39 cellular contexts compared by ENCODE assay signal in the genomic region with DNA sequence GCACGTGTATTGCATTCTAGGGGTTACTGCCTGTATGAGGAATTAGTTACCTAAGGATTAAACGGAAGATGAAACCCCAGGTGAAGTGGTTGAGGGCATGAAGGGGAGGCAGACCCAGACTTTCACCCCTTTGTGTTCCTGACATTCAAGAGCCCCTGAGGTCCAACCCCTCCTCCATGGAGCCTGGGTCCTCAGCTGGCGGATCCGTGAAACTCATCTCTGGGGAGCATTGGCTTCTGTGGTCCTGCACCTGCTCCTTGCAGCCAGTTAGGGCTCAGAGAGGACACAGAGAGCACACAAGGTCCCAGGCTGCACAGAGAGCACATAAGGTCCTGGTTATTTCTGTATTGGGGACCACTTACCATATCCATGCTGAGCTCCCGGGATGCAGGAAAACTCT. TPM values are rescaled to one million over a fixed set of nuclear protein-coding genes. Genes with fewer than 3 reads are reported as not detected.
"Had no signal": no experiment of that assay in that cellular context is flagged by ENCODE, and none has a peak within 500 bp of the region (broad histone marks: within the 10 kb centered on the region; RNA-seq: fewer than 3 reads in every experiment).

No MANE protein-coding gene starts in this region.

- H3K36me3 Mint-ChIP-seq: activated CD4-positive, alpha-beta memory T cell treated with anti-CD3 and anti-CD28 coated beads for 36 hours; activated naive CD8-positive, alpha-beta T cell treated with anti-CD3 and anti-CD28 coated beads for 36 hours had no signal

- H3K36me3 ChIP-seq: adrenal gland, brain microvascular endothelial cell, breast epithelium, WERI-Rb-1 had no signal

- H3K27ac Mint-ChIP-seq: activated CD4-positive, alpha-beta memory T cell treated with anti-CD3 and anti-CD28 coated beads for 36 hours; activated CD4-positive, alpha-beta T cell treated with anti-CD3 and anti-CD28 coated beads for 36 hours; activated CD4-positive, alpha-beta T cell treated with anti-CD3 and anti-CD28 coated beads, Interleukin-2, amount 10 ng/mL, durations not matched to agents 24 days and 14 days; activated CD8-positive, alpha-beta T cell treated with anti-CD3 and anti-CD28 coated beads for 36 hours; activated naive CD4-positive, alpha-beta T cell treated with anti-CD3 and anti-CD28 coated beads for 36 hours; activated naive CD4-positive, alpha-beta T cell treated with anti-CD3 and anti-CD28 coated beads, Interleukin-2, amount 50 U/mL, for 72 hours; activated naive CD8-positive, alpha-beta T cell treated with anti-CD3 and anti-CD28 coated beads for 36 hours; activated T-cell treated with anti-CD3 and anti-CD28 coated beads, Interleukin-2, amount 50 U/mL, for 72 hours; activated T-helper 1 cell treated with anti-CD3 and anti-CD28 coated beads, Interleukin-12 subunit alpha, Interleukin-12 subunit beta, Interleukin-2, Interleukin-4 antibody, amounts not matched to agents 30 ng/mL and 10 ng/mL and 1 ng/mL, durations not matched to agents 14 hours and 24 hours and 36 hours; activated T-helper 17 cell treated with anti-CD3 and anti-CD28 coated beads, Interleukin-2, amount 50 U/mL, for 72 hours; T-helper 1 cell treated with Interleukin-12 subunit alpha and Interleukin-12 subunit beta and Interleukin-4 antibody, amounts not matched to agents 30 μg/mL and 1 μg/mL, for 36 hours; T-helper 2 cell treated with Interferon-gamma antibody and Interleukin-4, amounts not matched to agents 5 μg/mL and 100 μg/mL, for 36 hours; WTC11 had no signal

- H3K4me1 Mint-ChIP-seq: activated CD4-positive, alpha-beta T cell treated with anti-CD3 and anti-CD28 coated beads for 36 hours; activated CD4-positive, alpha-beta T cell treated with anti-CD3 and anti-CD28 coated beads, Interleukin-2, amount 10 ng/mL, durations not matched to agents 24 days and 14 days; activated naive CD8-positive, alpha-beta T cell treated with anti-CD3 and anti-CD28 coated beads for 36 hours; activated T-helper 17 cell treated with anti-CD3 and anti-CD28 coated beads, Interleukin-2, amount 50 U/mL, for 72 hours; WTC11 had no signal

- H3K27ac ChIP-seq: adrenal gland, body of pancreas, brain microvascular endothelial cell, breast epithelium, WERI-Rb-1 had no signal

- H3K4me3 ChIP-seq: adrenal gland, body of pancreas, breast epithelium had no signal

- DNase-seq: activated CD4-positive, alpha-beta memory T cell treated with anti-CD3 and anti-CD28 coated beads for 36 hours; activated CD4-positive, alpha-beta T cell treated with anti-CD3 and anti-CD28 coated beads for 1 hour; activated CD4-positive, alpha-beta T cell treated with anti-CD3 and anti-CD28 coated beads for 36 hours; activated CD4-positive, alpha-beta T cell treated with anti-CD3 and anti-CD28 coated beads, Interleukin-2, amount 10 ng/mL, durations not matched to agents 24 days and 14 days; activated CD4-positive, alpha-beta T cell treated with anti-CD3 and anti-CD28 coated beads, Interleukin-2, amount 50 U/mL, for 1 hour; activated CD4-positive, alpha-beta T cell treated with anti-CD3 and anti-CD28 coated beads, Interleukin-2, amount 50 U/mL, for 4 hours; activated CD4-positive, CD25-positive, alpha-beta regulatory T cell; activated CD8-positive, alpha-beta memory T cell treated with anti-CD3 and anti-CD28 coated beads, Interleukin-2, amount 50 U/mL, for 4 hours; activated CD8-positive, alpha-beta T cell treated with anti-CD3 and anti-CD28 coated beads for 36 hours; activated effector memory CD4-positive, alpha-beta T cell treated with anti-CD3 and anti-CD28 coated beads, Interleukin-2, amount 50 U/mL, for 16 hours; activated gamma-delta T cell treated with Interleukin-2 at 50 U/mL for 16 hours; activated naive CD4-positive, alpha-beta T cell; activated naive CD4-positive, alpha-beta T cell treated with anti-CD3 and anti-CD28 coated beads for 36 hours; activated naive CD4-positive, alpha-beta T cell treated with anti-CD3 and anti-CD28 coated beads, Interleukin-2, amount 50 U/mL, for 16 hours; activated naive CD8-positive, alpha-beta T cell treated with anti-CD3 and anti-CD28 coated beads for 36 hours; activated T-cell treated with anti-CD3 and anti-CD28 coated beads for 4 hours; activated T-cell treated with anti-CD3 and anti-CD28 coated beads, Interleukin-2, amount 50 U/mL, for 1 hour; activated T-cell treated with anti-CD3 and anti-CD28 coated beads, Interleukin-2, amount 50 U/mL, for 4 hours; activated T-cell treated with anti-CD3 and anti-CD28 coated beads, Interleukin-2, amount 50 U/mL, for 72 hours; adrenal gland; amniotic stem cell; aorta; body of pancreas; brain microvascular endothelial cell; central memory CD4-positive, alpha-beta T cell; T-helper 1 cell; T-helper 2 cell; T-helper 9 cell; WERI-Rb-1 had no signal

- H3K9me3 ChIP-seq: adrenal gland, body of pancreas had no signal

- H3K4me1 ChIP-seq: adrenal gland, body of pancreas, breast epithelium had no signal

- H3K4me3 Mint-ChIP-seq: activated CD4-positive, alpha-beta memory T cell treated with anti-CD3 and anti-CD28 coated beads for 36 hours; activated CD4-positive, alpha-beta T cell treated with anti-CD3 and anti-CD28 coated beads for 36 hours; activated CD4-positive, alpha-beta T cell treated with anti-CD3 and anti-CD28 coated beads, Interleukin-2, amount 10 ng/mL, durations not matched to agents 24 days and 14 days; activated CD8-positive, alpha-beta T cell treated with anti-CD3 and anti-CD28 coated beads for 36 hours; activated naive CD4-positive, alpha-beta T cell treated with anti-CD3 and anti-CD28 coated beads for 36 hours; activated naive CD8-positive, alpha-beta T cell treated with anti-CD3 and anti-CD28 coated beads for 36 hours; activated T-cell treated with anti-CD3 and anti-CD28 coated beads, Interleukin-2, amount 50 U/mL, for 4 hours; activated T-cell treated with anti-CD3 and anti-CD28 coated beads, Interleukin-2, amount 50 U/mL, for 72 hours; activated T-helper 1 cell treated with anti-CD3 and anti-CD28 coated beads, Interleukin-12 subunit alpha, Interleukin-12 subunit beta, Interleukin-2, Interleukin-4 antibody, amounts not matched to agents 30 ng/mL and 10 ng/mL and 1 ng/mL, durations not matched to agents 14 hours and 24 hours and 36 hours; activated T-helper 17 cell treated with anti-CD3 and anti-CD28 coated beads, Interleukin-2, amount 50 U/mL, for 72 hours; T-helper 1 cell treated with Interleukin-12 subunit alpha and Interleukin-12 subunit beta and Interleukin-4 antibody, amounts not matched to agents 30 μg/mL and 1 μg/mL, for 36 hours; T-helper 2 cell treated with Interferon-gamma antibody and Interleukin-4, amounts not matched to agents 5 μg/mL and 100 μg/mL, for 36 hours; WTC11 had no signal

- H3K9me3 Mint-ChIP-seq: activated T-helper 1 cell treated with anti-CD3 and anti-CD28 coated beads, Interleukin-12 subunit alpha, Interleukin-12 subunit beta, Interleukin-2, Interleukin-4 antibody, amounts not matched to agents 30 ng/mL and 10 ng/mL and 1 ng/mL, durations not matched to agents 14 hours and 24 hours and 36 hours; T-helper 1 cell treated with Interleukin-12 subunit alpha and Interleukin-12 subunit beta and Interleukin-4 antibody, amounts not matched to agents 30 μg/mL and 1 μg/mL, for 36 hours; T-helper 2 cell treated with Interferon-gamma antibody and Interleukin-4, amounts not matched to agents 5 μg/mL and 100 μg/mL, for 36 hours had no signal

- ATAC-seq: activated CD4-positive, alpha-beta T cell treated with anti-CD3 and anti-CD28 coated beads for 36 hours; activated CD4-positive, CD25-positive, alpha-beta regulatory T cell treated with anti-CD3 and anti-CD28 coated beads, Interleukin-2, amount 50 U/mL, for 24 hours; activated CD8-positive, alpha-beta T cell treated with anti-CD3 and anti-CD28 coated beads for 36 hours; activated naive CD4-positive, alpha-beta T cell treated with anti-CD3 and anti-CD28 coated beads, Interleukin-2, amount 50 U/mL, for 72 hours; activated T-cell treated with anti-CD3 and anti-CD28 coated beads, Interleukin-2, amount 50 U/mL, for 4 hours; activated T-cell treated with anti-CD3 and anti-CD28 coated beads, Interleukin-2, amount 50 U/mL, for 72 hours; activated T-helper 17 cell treated with anti-CD3 and anti-CD28 coated beads, Interleukin-2, amount 50 U/mL, for 72 hours; body of pancreas; WTC11 had no signal

- H3K27me3 ChIP-seq: adrenal gland, body of pancreas, brain microvascular endothelial cell had no signal

RNA-seq across cellular contexts. Expression of a gene that starts 7.0 kb away (rescaled TPM):
- total RNA-seq: activated CD4-positive, alpha-beta memory T cell treated with anti-CD3 and anti-CD28 coated beads for 36 hours; activated CD4-positive, alpha-beta T cell treated with anti-CD3 and anti-CD28 coated beads for 36 hours; activated CD4-positive, alpha-beta T cell treated with anti-CD3 and anti-CD28 coated beads, Interleukin-2, amount 10 ng/mL, durations not matched to agents 24 days and 14 days; activated CD8-positive, alpha-beta memory T cell treated with anti-CD3 and anti-CD28 coated beads for 36 hours; activated CD8-positive, alpha-beta T cell treated with anti-CD3 and anti-CD28 coated beads for 36 hours; activated naive CD4-positive, alpha-beta T cell treated with anti-CD3 and anti-CD28 coated beads for 36 hours; activated naive CD4-positive, alpha-beta T cell treated with anti-CD3 and anti-CD28 coated beads, Interleukin-2, amount 50 U/mL, for 72 hours; activated naive CD8-positive, alpha-beta T cell treated with anti-CD3 and anti-CD28 coated beads for 36 hours; activated T-cell treated with anti-CD3 and anti-CD28 coated beads, Interleukin-2, amount 50 U/mL, for 4 hours; activated T-cell treated with anti-CD3 and anti-CD28 coated beads, Interleukin-2, amount 50 U/mL, for 72 hours; activated T-helper 1 cell treated with anti-CD3 and anti-CD28 coated beads, Interleukin-12 subunit alpha, Interleukin-12 subunit beta, Interleukin-2, Interleukin-4 antibody, amounts not matched to agents 30 ng/mL and 10 ng/mL and 1 ng/mL, durations not matched to agents 14 hours and 24 hours and 36 hours; activated T-helper 17 cell treated with anti-CD3 and anti-CD28 coated beads, Interleukin-2, amount 50 U/mL, for 72 hours; astrocyte; WTC11 had no signal

RNA-seq across cellular contexts. Expression of a gene that starts 12.8 kb away (rescaled TPM):
- total RNA-seq: activated CD4-positive, alpha-beta memory T cell treated with anti-CD3 and anti-CD28 coated beads for 36 hours; activated CD4-positive, alpha-beta T cell treated with anti-CD3 and anti-CD28 coated beads for 36 hours; activated CD4-positive, alpha-beta T cell treated with anti-CD3 and anti-CD28 coated beads, Interleukin-2, amount 10 ng/mL, durations not matched to agents 24 days and 14 days; activated CD8-positive, alpha-beta memory T cell treated with anti-CD3 and anti-CD28 coated beads for 36 hours; activated CD8-positive, alpha-beta T cell treated with anti-CD3 and anti-CD28 coated beads for 36 hours; activated naive CD4-positive, alpha-beta T cell treated with anti-CD3 and anti-CD28 coated beads for 36 hours; activated naive CD4-positive, alpha-beta T cell treated with anti-CD3 and anti-CD28 coated beads, Interleukin-2, amount 50 U/mL, for 72 hours; activated naive CD8-positive, alpha-beta T cell treated with anti-CD3 and anti-CD28 coated beads for 36 hours; activated T-cell treated with anti-CD3 and anti-CD28 coated beads, Interleukin-2, amount 50 U/mL, for 4 hours; activated T-cell treated with anti-CD3 and anti-CD28 coated beads, Interleukin-2, amount 50 U/mL, for 72 hours; activated T-helper 1 cell treated with anti-CD3 and anti-CD28 coated beads, Interleukin-12 subunit alpha, Interleukin-12 subunit beta, Interleukin-2, Interleukin-4 antibody, amounts not matched to agents 30 ng/mL and 10 ng/mL and 1 ng/mL, durations not matched to agents 14 hours and 24 hours and 36 hours; activated T-helper 17 cell treated with anti-CD3 and anti-CD28 coated beads, Interleukin-2, amount 50 U/mL, for 72 hours; astrocyte; WTC11 had no signal

RNA-seq across cellular contexts. Expression of a gene that starts 43.9 kb away (rescaled TPM):
- total RNA-seq: activated CD4-positive, alpha-beta memory T cell treated with anti-CD3 and anti-CD28 coated beads for 36 hours; activated CD4-positive, alpha-beta T cell treated with anti-CD3 and anti-CD28 coated beads for 36 hours; activated T-helper 1 cell treated with anti-CD3 and anti-CD28 coated beads, Interleukin-12 subunit alpha, Interleukin-12 subunit beta, Interleukin-2, Interleukin-4 antibody, amounts not matched to agents 30 ng/mL and 10 ng/mL and 1 ng/mL, durations not matched to agents 14 hours and 24 hours and 36 hours; astrocyte; WTC11 had no signal
